11 cellular contexts compared by ENCODE assay signal in the genomic region with DNA sequence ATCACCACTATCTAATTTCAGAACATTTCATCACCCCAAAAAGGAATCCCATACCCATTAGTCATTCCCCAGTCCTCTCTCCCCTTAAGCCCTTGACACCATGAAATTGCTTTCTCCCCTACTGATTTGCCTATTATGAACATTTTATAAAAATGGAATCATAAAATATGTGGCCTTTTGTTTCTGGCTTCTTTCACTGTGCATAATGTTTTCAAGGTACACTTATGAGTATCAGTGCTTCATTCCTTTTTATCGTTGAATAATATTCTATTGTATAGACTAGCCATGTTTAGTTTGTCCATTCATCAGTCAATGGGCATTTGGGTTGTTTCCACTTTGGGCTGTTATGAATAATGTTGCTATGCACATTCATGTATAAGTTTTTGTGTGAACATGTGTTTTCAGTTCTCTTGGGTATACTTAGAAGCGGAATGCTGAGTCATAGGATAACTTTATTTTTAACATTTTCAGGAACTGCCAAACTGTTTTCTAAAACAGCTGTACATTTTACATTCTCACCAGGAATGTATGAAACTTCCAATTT. TPM values are rescaled to one million over a fixed set of nuclear protein-coding genes. Genes with fewer than 3 reads are reported as not detected.
DNase-seq lines count a peak whose midpoint lies in the region; ATAC-seq and TF ChIP-seq lines count a peak whose summit lies in the region.
"Had no signal": no experiment of that assay in that cellular context is flagged by ENCODE, and none has a peak within 500 bp of the region (broad histone marks: within the 10 kb centered on the region; RNA-seq: fewer than 3 reads in every experiment).

No MANE protein-coding gene starts in this region.

- H3K27me3 ChIP-seq in breast epithelium (no peaks in the 10 kb centered on the region), OCI-LY3 (ENCODE audit: low read depth, low read length) (no peaks in the 10 kb centered on the region)

- CTCF ChIA-PET in MCF 10A (lab: Yijun Ruan, JAX), result interaction anchor here (1.0 to 7.8 kb wide), 7 partner anchors 10 to 188 kb away, joined by 3 to 47 read pairs (median 6); no protein-coding TSS in a partner anchor

- no peak overlapping the region for H3K9ac ChIP-seq in OCI-LY3 (ENCODE audit: low read length)

- peaks cover 0 to 7% of the 10 kb centered on the region in 2 donors for H3K4me1 ChIP-seq in breast epithelium
- H3K4me1 ChIP-seq in OCI-LY3 (ENCODE audit: low read length), result peaks cover 26% of the 10 kb centered on the region

- TF ChIP-seq POLR2A in breast epithelium (IDR thresholded peaks at IDR 0.05), result no peak

- H3K4me1 Mint-ChIP-seq in MCF 10A (ENCODE audit: insufficient read depth, unreplicated experiment), result peaks cover 28% of the 10 kb centered on the region
- H3K4me1 Mint-ChIP-seq in immature natural killer cell, result peaks cover 1 to 5% of the 10 kb centered on the region in 2 donors

- no peaks in the 10 kb centered on the region for H4K20me1 ChIP-seq in OCI-LY3 (ENCODE audit: insufficient read depth, low read length)

- no peaks in the 10 kb centered on the region for H3K36me3 ChIP-seq in breast epithelium
- H3K36me3 ChIP-seq in OCI-LY3 (replicated peaks; ENCODE audit: low read depth, low read length), result no peaks in the 10 kb centered on the region

- no peak for ATAC-seq in HG03095 (IDR thresholded peaks at IDR 0.05; ENCODE audit: unreplicated experiment)
- ATAC-seq: HepG2 had no signal

- H3K36me3 Mint-ChIP-seq in MCF 10A (ENCODE audit: insufficient read depth, unreplicated experiment) (peaks cover 7% of the 10 kb centered on the region), immature natural killer cell (no peaks in the 10 kb centered on the region)

- peak overlapping the region; percentile 55 for H3K4me2 ChIP-seq in OCI-LY3 (ENCODE audit: low read length)

- H3K79me2 ChIP-seq in OCI-LY3 (ENCODE audit: low read length), result no peaks in the 10 kb centered on the region

- DNase-seq in MCF 10A (ENCODE audit: unreplicated experiment) (peak; percentile 93), breast epithelium (ENCODE audit: low spot score in 2 of 2) (no peak), epithelial cell of prostate (ENCODE audit: low read depth, low spot score) (no peak), superior temporal gyrus (ENCODE audit: extremely low spot score) (peak; percentile 71), substantia nigra (lab: John Stamatoyannopoulos, UW) (no peak), immature natural killer cell (no peak)

- H3K4me3 ChIP-seq in breast epithelium (no peak overlapping the region), OCI-LY3 (ENCODE audit: low read length) (no peak overlapping the region)

- no peaks in the 10 kb centered on the region for H3K27me3 Mint-ChIP-seq in MCF 10A (ENCODE audit: insufficient read depth, unreplicated experiment)
- H3K27me3 Mint-ChIP-seq in immature natural killer cell (ENCODE audit: low read depth in 3 of 3), result peaks cover 0 to 3% (median 2%) of the 10 kb centered on the region in 3 donors

- POLR2A ChIA-PET in MCF 10A (lab: Yijun Ruan, JAX), result interaction anchor here (1.1 to 1.5 kb wide), 3 partner anchors 27 to 148 kb away, joined by 4 to 5 read pairs (median 4); a partner anchor contains a TSS

- no peak overlapping the region for H2AFZ ChIP-seq in OCI-LY3 (ENCODE audit: low read depth, low read length)

- no peak overlapping the region for H3K27ac ChIP-seq in breast epithelium
- H3K27ac ChIP-seq in OCI-LY3 (ENCODE audit: low read length), result 0 out of 2 replicates have a peak overlapping the region, but pooled peaks have one; percentile 2
- peak overlapping the region; percentile 100 for H3K27ac ChIP-seq in epithelial cell of prostate
- no peak overlapping the region for H3K27ac ChIP-seq in substantia nigra (ENCODE audit: low read depth, low read length, poor library complexity, severe bottlenecking)
- H3K27ac ChIP-seq: C4-2B had no signal

- H3K4me3 Mint-ChIP-seq in MCF 10A (ENCODE audit: unreplicated experiment) (no peak overlapping the region), immature natural killer cell (no peak overlapping the region)

- intact Hi-C loops in MCF 10A (cut with micrococcal nuclease), result loop anchor here (1.0 to 5.0 kb wide), 2 partner anchors 44 to 101 kb away; a partner anchor contains a TSS
- intact Hi-C loops in breast epithelium (cut with DNase I; ENCODE audit: low total_unique reads), result no loop called here

- H3K9me3 Mint-ChIP-seq in MCF 10A (ENCODE audit: unreplicated experiment), result no peaks in the 10 kb centered on the region
- H3K9me3 Mint-ChIP-seq in immature natural killer cell, result no peaks in the 10 kb centered on the region

- TF ChIP-seq CTCF in MCF 10A (IDR thresholded peaks at IDR 0.05; ENCODE audit: unreplicated experiment), result no peak
- TF ChIP-seq CTCF in breast epithelium (IDR thresholded peaks at IDR 0.05), result no peak
- no peak for TF ChIP-seq CTCF in OCI-LY3 (IDR thresholded peaks at IDR 0.05; ENCODE audit: low read depth, low read length)

- H3K27ac Mint-ChIP-seq in MCF 10A (ENCODE audit: low read depth, unreplicated experiment) (peak overlapping the region; percentile 86), immature natural killer cell (no peak overlapping the region)

- BruUV-seq in MCF 10A (replicated peaks; lab: Mats Ljungman, UMichigan), result TSS peak; percentile 97

- H3K9me3 ChIP-seq in breast epithelium (no peaks in the 10 kb centered on the region), OCI-LY3 (ENCODE audit: insufficient read depth, low read length) (no peaks in the 10 kb centered on the region)

RNA-seq across cellular contexts. Expression of a gene that starts 40.4 kb away (rescaled TPM):
- total RNA-seq in MCF 10A (2022), result 0.34 and 0.65 TPM in 2 replicates
- 10 to 100 TPM in 1 of 3 donors, 1 to 10 TPM in 1, under 1 TPM in 1; 0.32 to 20.3 (median 6.6) TPM for total RNA-seq in breast epithelium
- not detected for polyA plus RNA-seq in immature natural killer cell
- total RNA-seq: HepG2 had no signal
- polyA plus RNA-seq: HepG2, neural cell had no signal

RNA-seq across cellular contexts. Expression of a gene that starts 43.9 kb away (rescaled TPM):
- total RNA-seq in MCF 10A (2022), result 54.3 and 58.9 TPM in 2 replicates
- total RNA-seq in breast epithelium, result 10 to 100 TPM; 33.1 to 89.0 (median 56.4) TPM
- polyA plus RNA-seq in immature natural killer cell, result 10 to 100 TPM; 14.5 to 43.7 (median 17.6) TPM

Comparison
In these comparisons a context has a peak if more than half of its experiments do, and no peak if none do; other contexts are left out.
1. DNase-seq: peak in MCF 10A (single experiment) and superior temporal gyrus (single experiment); none in breast epithelium (0 of 2), epithelial cell of prostate (single experiment), substantia nigra (0 of 49) and immature natural killer cell (0 of 3).
2. H3K27ac ChIP-seq: peak in OCI-LY3 (single experiment) and epithelial cell of prostate (single experiment); none in breast epithelium (0 of 2) and substantia nigra (single experiment).